Comparison of ENCODE assay signal across 10 cellular contexts in genomic region chr4:94455081-94455480, GRCh38. TPM values are rescaled to one million over a fixed set of nuclear protein-coding genes. Genes with fewer than 3 reads are reported as not detected.
DNase-seq lines count a peak whose midpoint lies in the region; ATAC-seq and TF ChIP-seq lines count a peak whose summit lies in the region.
"Had no signal": no experiment of that assay in that cellular context is flagged by ENCODE, and none has a peak within 500 bp of the region (broad histone marks: within the 10 kb centered on the region; RNA-seq: fewer than 3 reads in every experiment).

No MANE protein-coding gene starts in this region.

- no peaks in the 10 kb centered on the region for H3K27me3 ChIP-seq in AG04450 (ENCODE audit: control insufficient read depth, insufficient read depth, low read length)

- H3K27me3 Mint-ChIP-seq in nephron progenitor cell (ENCODE audit: low read depth, poor library complexity) (no peaks in the 10 kb centered on the region), T-helper 17 cell (no peaks in the 10 kb centered on the region)

- H3K9me3 ChIP-seq in AG04450 (ENCODE audit: control insufficient read depth, insufficient read depth, low read length) (no peaks in the 10 kb centered on the region), T-helper 17 cell (ENCODE audit: control insufficient read depth, low read length, poor library complexity, severe bottlenecking) (no peaks in the 10 kb centered on the region)

- TF ChIP-seq CTCF in AG04450 (IDR thresholded peaks at IDR 0.05; ENCODE audit: low read depth, low read length) (no peak), nephron progenitor cell (IDR thresholded peaks at IDR 0.05) (no peak)

- H3K27ac Mint-ChIP-seq in nephron progenitor cell (no peak overlapping the region), T-helper 17 cell (no peak overlapping the region)

- POLR2A ChIA-PET in AG04450 (lab: Yijun Ruan, JAX), result no interaction called here

- no peak overlapping the region for H3K4me3 ChIP-seq in AG04450 (ENCODE audit: low read depth, low read length)

- ATAC-seq in esophagus mucosa (peak; percentile 44), T-helper 17 cell (no peak)

- H3K9me3 Mint-ChIP-seq in nephron progenitor cell, result no peaks in the 10 kb centered on the region

- DNase-seq in AG04450 (ENCODE audit: low read depth, low spot score) (peak; percentile 42), OCI-M1 (lab: John Stamatoyannopoulos, UW) (peak; percentile 44), nephron progenitor cell (no peak), cerebellar cortex (ENCODE audit: low spot score) (no peak), T-helper 17 cell (no peak), NCI-H2196 treated with DMSO at 0.1 percent for 48 hours (lab: John Stamatoyannopoulos, UW; ENCODE audit: unreplicated experiment) (no peak), DMS 273 treated with DMSO at 0.1 percent for 48 hours (lab: John Stamatoyannopoulos, UW) (no peak)
- DNase-seq: midbrain, NCI-H2107 had no signal

- no peak overlapping the region for H3K27ac ChIP-seq in AG04450 (ENCODE audit: low read depth, low read length)

- H3K36me3 Mint-ChIP-seq in nephron progenitor cell (ENCODE audit: low read depth) (peaks cover 21% of the 10 kb centered on the region), T-helper 17 cell (ENCODE audit: low read depth) (no peaks in the 10 kb centered on the region)

- H3K4me1 Mint-ChIP-seq in nephron progenitor cell (peaks cover 68% of the 10 kb centered on the region), T-helper 17 cell (peaks cover 33% of the 10 kb centered on the region)

- H3K4me3 Mint-ChIP-seq in nephron progenitor cell (peak overlapping the region; percentile 92), T-helper 17 cell (no peak overlapping the region)

- CTCF ChIA-PET in AG04450 (lab: Charles Lee), result no interaction called here

RNA-seq across cellular contexts. Expression of gene PDLIM5, which starts 3.3 kb away (rescaled TPM):
- 79.6 and 81.5 TPM in 2 replicates for polyA plus RNA-seq in AG04450 (2011; rRNA removed)
- polyA minus RNA-seq in AG04450 (2011; rRNA and poly(A)+ RNA removed), result 154 and 191 TPM in 2 replicates
- 142 TPM for total RNA-seq in esophagus mucosa
- total RNA-seq in T-helper 17 cell, result 10 to 100 TPM; 25.9 to 37.6 TPM

Comparison
In these comparisons a context has a peak if more than half of its experiments do, and no peak if none do; other contexts are left out.
1. DNase-seq: peak in AG04450 (single experiment) and OCI-M1 (single experiment); none in nephron progenitor cell (single experiment), cerebellar cortex (single experiment), T-helper 17 cell (0 of 3), NCI-H2196 treated with DMSO at 0.1 percent for 48 hours (single experiment) and DMS 273 treated with DMSO at 0.1 percent for 48 hours (single experiment).